In the genomic region with DNA sequence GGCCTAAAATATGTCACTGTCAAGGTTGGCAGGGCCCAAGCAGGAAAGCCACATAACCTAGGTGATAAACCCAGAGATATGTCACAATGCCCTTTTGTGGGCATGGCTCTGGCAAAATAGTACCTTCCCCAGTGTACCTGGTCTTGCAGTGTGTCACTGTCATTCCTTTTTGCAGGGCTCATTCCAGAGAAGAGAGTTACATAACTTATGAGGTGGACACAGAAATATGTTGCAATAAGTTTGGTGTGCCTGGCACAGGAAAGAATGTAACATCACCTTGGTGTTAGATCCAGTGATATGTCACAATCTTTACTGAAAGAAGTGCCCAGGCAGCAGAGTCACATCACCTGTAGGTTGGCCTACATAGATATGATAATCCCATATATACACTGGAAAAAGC, we compare ENCODE assay signal across 27 cellular contexts.
"Had no signal": no experiment of that assay in that cellular context is flagged by ENCODE, and none has a peak within 500 bp of the region (broad histone marks: within the 10 kb centered on the region; RNA-seq: fewer than 3 reads in every experiment).

No MANE protein-coding gene starts in this region.

- H3K4me3 ChIP-seq: coronary artery, dorsolateral prefrontal cortex, esophagus squamous epithelium, gastrocnemius medialis, heart right ventricle, left ventricle myocardium inferior, lower lobe of right lung, mucosa of descending colon had no signal

- DNase-seq: dermis blood vessel endothelial cell; dorsolateral prefrontal cortex; effector CD4-positive, alpha-beta T cell; effector memory CD4-positive, alpha-beta T cell; erythroblast; esophagus squamous epithelium; foreskin fibroblast; foreskin melanocyte; gastrocnemius medialis; glutamatergic neuron; head of caudate nucleus; heart right ventricle; hippocampal formation; left cardiac atrium; left ventricle myocardium inferior; lower lobe of right lung; mesenchymal stem cell; mucosa of descending colon; naive B cell; naive thymus-derived CD8-positive, alpha-beta T cell had no signal

- ATAC-seq: esophagus mucosa; gastrocnemius medialis; heart right ventricle; left cardiac atrium; lower lobe of right lung; mucosa of descending colon; naive thymus-derived CD8-positive, alpha-beta T cell had no signal

- H3K36me3 ChIP-seq: esophagus squamous epithelium, gastrocnemius medialis, heart right ventricle, left ventricle myocardium inferior, lower lobe of right lung had no signal

- H3K4me1 ChIP-seq: esophagus squamous epithelium, gastrocnemius medialis, heart right ventricle, left ventricle myocardium inferior, lower lobe of right lung had no signal

- FAIRE-seq: colon, endothelial cell of umbilical vein, islet of Langerhans, keratinocyte had no signal

- H3K27ac ChIP-seq: coronary artery, dorsolateral prefrontal cortex, epithelial cell of prostate, esophagus squamous epithelium, gastrocnemius medialis, heart right ventricle, left ventricle myocardium inferior, lower lobe of right lung had no signal

- H3K27me3 ChIP-seq: dorsolateral prefrontal cortex, esophagus squamous epithelium, gastrocnemius medialis, heart right ventricle had no signal

- H3K9me3 ChIP-seq: esophagus squamous epithelium, gastrocnemius medialis, left ventricle myocardium inferior, lower lobe of right lung, mucosa of descending colon had no signal
